In genomic region chrY:23198908-23199307, GRCh38 we compare ENCODE assay signal across 9 cellular contexts. TPM values are rescaled to one million over a fixed set of nuclear protein-coding genes. Genes with fewer than 3 reads are reported as not detected.
"Had no signal": no experiment of that assay in that cellular context is flagged by ENCODE, and none has a peak within 500 bp of the region (broad histone marks: within the 10 kb centered on the region; RNA-seq: fewer than 3 reads in every experiment).

Gene DAZ1, minus strand, starts transcription at chrY:23199008. Its CDS starts 208 bp downstream, at chrY:23198800.

RNA-seq across cellular contexts. Expression of gene DAZ1, which starts in this region (rescaled TPM):
- total RNA-seq: OCI-LY7, PC-3, PC-9, Peyer's patch, Right ventricle myocardium superior, RPMI7951, SJCRH30, SJSA1, SK-MEL-5 had no signal
